ENCODE assay signal across 9 cellular contexts in genomic region chr1:92482404-92482664, GRCh38. TPM values are rescaled to one million over a fixed set of nuclear protein-coding genes. Genes with fewer than 3 reads are reported as not detected.
DNase-seq lines count a peak whose midpoint lies in the region; ATAC-seq, FAIRE-seq and TF ChIP-seq lines count a peak whose summit lies in the region.
"Had no signal": no experiment of that assay in that cellular context is flagged by ENCODE, and none has a peak within 500 bp of the region (broad histone marks: within the 10 kb centered on the region; RNA-seq: fewer than 3 reads in every experiment).

No MANE protein-coding gene starts in this region.

- BruUV-seq in A673 (replicated peaks; lab: Mats Ljungman, UMichigan) = no TSS peak

- H3K9me3 ChIP-seq in A673 (ENCODE audit: low read depth, low read length, poor library complexity, severe bottlenecking) (no peaks in the 10 kb centered on the region), body of pancreas (no peaks in the 10 kb centered on the region)
- H3K9me3 ChIP-seq: SJCRH30 had no signal

- H3K4me1 ChIP-seq in A673 (ENCODE audit: insufficient read depth, low read length, poor library complexity, severe bottlenecking) (peaks cover 22% of the 10 kb centered on the region), body of pancreas (peaks cover 62% of the 10 kb centered on the region)
- H3K4me1 ChIP-seq: SJCRH30 had no signal

- TF ChIP-seq POLR2A in H54 (IDR thresholded peaks at IDR 0.05; ENCODE audit: low read depth, low read length) (no peak), body of pancreas (IDR thresholded peaks at IDR 0.05) (no peak)

- intact Hi-C loops in A673 (cut with micrococcal nuclease; ENCODE audit: unreplicated experiment) (loop anchor here (10.0 kb wide), 2 partner anchors 108 to 168 kb away; no protein-coding TSS in a partner anchor), dorsolateral prefrontal cortex (cut with DNase I) (no loop called here), body of pancreas (cut with DNase I) (no loop called here)

- no peak for ATAC-seq in naive B cell (ENCODE audit: low read depth in 2 of 2)
- no peak for ATAC-seq in body of pancreas

- H3K27me3 Mint-ChIP-seq in naive B cell = peaks cover 34 to 51% (median 35%) of the 10 kb centered on the region in 3 donors

- H3K4me3 Mint-ChIP-seq in naive B cell = peak overlapping the region; percentile 86 to 95 (median 93)

- H3K4me3 ChIP-seq in A673 (ENCODE audit: low read depth, low read length, poor library complexity, severe bottlenecking) (peak overlapping the region; percentile 61), HFF-Myc (replicated peaks; ENCODE audit: low read depth, low read length) (peak overlapping the region; percentile 14), dorsolateral prefrontal cortex (peak overlapping the region in 57 of 59 donors; percentile 1 to 68 (median 38)), body of pancreas (no peak overlapping the region)
- H3K4me3 ChIP-seq: SJCRH30 had no signal

- H3K36me3 ChIP-seq in A673 (ENCODE audit: insufficient read depth, low read length, poor library complexity, severe bottlenecking) (no peaks in the 10 kb centered on the region), body of pancreas (replicated peaks in 1 of 2; ENCODE audit: insufficient read depth in 1 of 2, low read depth in 2 of 2) (no peaks in the 10 kb centered on the region)
- H3K36me3 ChIP-seq: SJCRH30 had no signal

- peaks cover 31 to 41% (median 31%) of the 10 kb centered on the region in 3 donors for H3K4me1 Mint-ChIP-seq in naive B cell

- POLR2A ChIA-PET in A673 (lab: Charles Lee; ENCODE audit: low non-redundant PET) = interaction anchor here (0.6 kb wide), 1 partner anchor 14 kb away, joined by 5 read pairs; no protein-coding TSS in a partner anchor

- H3K36me3 Mint-ChIP-seq in naive B cell = peaks cover 0 to 4% of the 10 kb centered on the region in 2 donors

- CTCF ChIA-PET in A673 (lab: Charles Lee) = interaction anchor here (1.1 kb wide), 1 partner anchor 172 kb away, joined by 3 read pairs; no protein-coding TSS in a partner anchor

- H3K27ac ChIP-seq in A673 (ENCODE audit: low read depth, low read length, poor library complexity, severe bottlenecking) (no peak overlapping the region), dorsolateral prefrontal cortex (no peak overlapping the region), body of pancreas (no peak overlapping the region)
- H3K27ac ChIP-seq: SJCRH30 had no signal

- WGBS in body of pancreas, 2 donors = 13 to 14% methylated on average over 12 to 15 of the region's 15 CpGs

- H3K9me3 Mint-ChIP-seq in naive B cell = no peaks in the 10 kb centered on the region

- no peak overlapping the region for H3K27ac Mint-ChIP-seq in naive B cell

- H3K27me3 ChIP-seq in A673 (replicated peaks; ENCODE audit: insufficient read depth, low read depth, low read length, poor library complexity) (peaks cover 54% of the 10 kb centered on the region), dorsolateral prefrontal cortex (peaks cover 36 to 91% (median 81%) of the 10 kb centered on the region in 45 donors), body of pancreas (no peaks in the 10 kb centered on the region)
- H3K27me3 ChIP-seq: SJCRH30 had no signal

- TF ChIP-seq CTCF in A673 (conservative IDR thresholded peaks at IDR 0.05; ENCODE audit: low read depth, low read length) = no peak
- TF ChIP-seq CTCF in HFF-Myc (IDR thresholded peaks at IDR 0.05; ENCODE audit: low read depth, low read length, missing control alignments) = no peak
- no peak for TF ChIP-seq CTCF in dorsolateral prefrontal cortex (IDR thresholded peaks at IDR 0.05 in 54 of 56, conservative IDR thresholded peaks at IDR 0.05 in 2 of 56; ENCODE audit: low read depth in 1 of 56, partially characterized antibody in 56 of 56)
- no peak for TF ChIP-seq CTCF in body of pancreas (IDR thresholded peaks at IDR 0.05)

- no peak for FAIRE-seq in H54 (lab: Jason Lieb, UNC)

- no peak for DNase-seq in A673 (ENCODE audit: low spot score)
- DNase-seq in HFF-Myc (ENCODE audit: extremely low read depth, low read depth) = no peak
- no peak for DNase-seq in dorsolateral prefrontal cortex
- no peak for DNase-seq in naive B cell
- DNase-seq in cerebellar nuclear complex (lab: John Stamatoyannopoulos, UW) = no peak
- DNase-seq in H54 (ENCODE audit: insufficient read length, low spot score) = no peak
- no peak for DNase-seq in NCI-H524 treated with DMSO at 0.1 percent for 48 hours (lab: John Stamatoyannopoulos, UW)
- DNase-seq in body of pancreas = no peak
- DNase-seq: SJCRH30 had no signal

RNA-seq across cellular contexts. Expression of gene GFI1, which starts 4.4 kb away (rescaled TPM):
- total RNA-seq in A673 (2021) = 0.42 and 0.52 TPM in 2 replicates
- total RNA-seq in dorsolateral prefrontal cortex = 1 to 10 TPM in 1 of 120 experiments, under 1 TPM in 35, not detected in 84; 0.13 to 1.8 (median 0.36) TPM
- polyA plus RNA-seq in naive B cell (ENCODE audit: low read depth in 6 of 6) = under 1 TPM in 3 of 6 donors, not detected in 3; 0.11 to 0.23 (median 0.20) TPM
- 10 to 100 TPM in 1 of 2 donors, 1 to 10 TPM in 1; 6.7 to 14.5 TPM for total RNA-seq in body of pancreas

Comparison
In these comparisons a context has a peak if more than half of its experiments do, and no peak if none do; other contexts are left out.
1. H3K4me3 ChIP-seq: peak in A673 (single experiment), HFF-Myc (single experiment) and dorsolateral prefrontal cortex (57 of 59); none in body of pancreas (0 of 2).